In the genomic region with DNA sequence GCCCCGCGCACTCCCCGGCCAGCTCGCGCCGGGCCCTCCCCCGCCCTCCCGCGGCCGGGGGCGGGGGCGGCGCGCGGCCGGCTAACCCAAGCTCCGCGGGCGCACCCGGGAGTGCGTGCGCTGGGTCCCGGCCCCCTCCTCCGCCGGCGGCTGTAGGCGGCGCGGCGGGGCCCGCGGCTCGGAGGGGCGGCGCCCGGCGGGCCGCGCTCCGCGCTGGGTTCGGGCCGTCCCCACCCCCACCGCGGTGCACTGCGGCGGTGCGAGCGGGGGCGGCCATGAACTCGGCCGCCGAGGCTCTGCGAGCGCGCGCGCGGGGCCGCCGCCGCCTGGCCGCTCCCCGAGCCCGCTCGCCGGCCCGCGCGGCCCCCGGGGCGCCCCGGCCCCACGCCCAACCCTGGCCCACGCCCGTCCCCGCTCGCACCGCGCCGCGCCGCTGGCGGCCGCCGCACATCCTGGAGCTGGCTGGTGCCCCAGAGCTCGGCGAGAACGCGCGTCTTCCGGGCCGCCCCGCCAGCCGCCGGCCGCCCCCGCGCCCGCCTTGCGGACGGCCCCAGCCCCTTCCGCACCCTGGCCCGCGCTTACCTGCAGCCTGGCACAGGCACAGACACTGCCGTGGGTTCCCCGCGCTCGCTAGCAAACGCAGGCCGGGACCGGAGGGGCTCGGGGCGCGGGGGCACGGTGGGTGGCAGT, we compare ENCODE assay signal across 8 cellular contexts. TPM values are rescaled to one million over a fixed set of nuclear protein-coding genes. Genes with fewer than 3 reads are reported as not detected.
DNase-seq lines count a peak whose midpoint lies in the region; ATAC-seq and TF ChIP-seq lines count a peak whose summit lies in the region.

ZBTB14 (minus strand) TSS at position 496 of the 690 bp plus-strand sequence. CDS start 2,480 bp downstream, outside the sequence.

- H3K27me3 Mint-ChIP-seq in activated T-helper 17 cell treated with anti-CD3 and anti-CD28 coated beads, Interleukin-2, amount 50 U/mL, for 72 hours = no peaks in the 10 kb centered on the region
- H3K27me3 Mint-ChIP-seq in naive thymus-derived CD4-positive, alpha-beta T cell = peaks cover 0 to 12% (median 0%) of the 10 kb centered on the region in 5 donors

- H3K27ac ChIP-seq in OCI-LY3 (ENCODE audit: low read length) (peak within 1 kb of the TSS; percentile 89), fibroblast of lung (ENCODE audit: insufficient read depth, low read length) (peak within 1 kb of the TSS; percentile 81)
- peak within 1 kb of the TSS; percentile 87 for H3K27ac ChIP-seq in naive thymus-derived CD4-positive, alpha-beta T cell (ENCODE audit: low read depth, low read length)

- H3K4me3 Mint-ChIP-seq in activated T-helper 17 cell treated with anti-CD3 and anti-CD28 coated beads, Interleukin-2, amount 50 U/mL, for 72 hours = peak within 1 kb of the TSS; percentile 97
- peak within 1 kb of the TSS; percentile 92 to 98 (median 96) for H3K4me3 Mint-ChIP-seq in naive thymus-derived CD4-positive, alpha-beta T cell

- H2AFZ ChIP-seq in OCI-LY3 (ENCODE audit: low read depth, low read length) = peak within 1 kb of the TSS; percentile 80
- peak within 1 kb of the TSS; percentile 97 for H2AFZ ChIP-seq in fibroblast of lung (ENCODE audit: low read length)

- H3K4me3 ChIP-seq in AG09309 (ENCODE audit: control insufficient read depth, low read depth, low read length) (peak within 1 kb of the TSS; percentile 86), OCI-LY3 (ENCODE audit: low read length) (peak within 1 kb of the TSS; percentile 98), fibroblast of lung (replicated peaks in 1 of 4; ENCODE audit: control extremely low read depth in 1 of 4, insufficient read depth in 1 of 4, low read depth in 3 of 4, low read length in 4 of 4) (peak within 1 kb of the TSS; percentile 62 to 86 (median 84))
- H3K4me3 ChIP-seq in naive thymus-derived CD4-positive, alpha-beta T cell (ENCODE audit: low read length) = peak within 1 kb of the TSS; percentile 94

- no peaks in the 10 kb centered on the region for H3K9me3 Mint-ChIP-seq in activated T-helper 17 cell treated with anti-CD3 and anti-CD28 coated beads, Interleukin-2, amount 50 U/mL, for 72 hours
- H3K9me3 Mint-ChIP-seq in naive thymus-derived CD4-positive, alpha-beta T cell = no peaks in the 10 kb centered on the region

- DNase-seq in AG09309 (ENCODE audit: low read depth) (no peak), fibroblast of lung (ENCODE audit: low read depth in 2 of 2) (peak; percentile 58)
- DNase-seq in naive thymus-derived CD4-positive, alpha-beta T cell = peak; percentile 70 to 84 (median 81)
- peak; percentile 67 to 92 (median 76) for DNase-seq in stimulated activated naive CD4-positive, alpha-beta T cell (lab: John Stamatoyannopoulos, UW)

- H3K9ac ChIP-seq in OCI-LY3 (ENCODE audit: low read length) (peak within 1 kb of the TSS; percentile 94), fibroblast of lung (ENCODE audit: insufficient read depth, low read length) (peak within 1 kb of the TSS; percentile 81)

- H3K4me1 Mint-ChIP-seq in activated T-helper 17 cell treated with anti-CD3 and anti-CD28 coated beads, Interleukin-2, amount 50 U/mL, for 72 hours = peaks cover 28% of the 10 kb centered on the region
- H3K4me1 Mint-ChIP-seq in naive thymus-derived CD4-positive, alpha-beta T cell = peaks cover 8 to 53% (median 47%) of the 10 kb centered on the region in 7 donors

- no peaks in the 10 kb centered on the region for H3K9me3 ChIP-seq in OCI-LY3 (ENCODE audit: insufficient read depth, low read length)
- no peaks in the 10 kb centered on the region for H3K9me3 ChIP-seq in fibroblast of lung (ENCODE audit: control insufficient read depth, insufficient read depth, low read depth, low read length)
- H3K9me3 ChIP-seq in naive thymus-derived CD4-positive, alpha-beta T cell (ENCODE audit: control insufficient read depth in 2 of 3, low read length in 3 of 3) = no peaks in the 10 kb centered on the region

- CTCF ChIA-PET in naive thymus-derived CD4-positive, alpha-beta T cell (lab: Charles Lee) = interaction anchor here (1.0 to 4.2 kb wide), 7 partner anchors 11 to 192 kb away, joined by 3 to 23 read pairs (median 3); no protein-coding TSS in a partner anchor

- H4K20me1 ChIP-seq in OCI-LY3 (ENCODE audit: insufficient read depth, low read length) = no peaks in the 10 kb centered on the region
- no peaks in the 10 kb centered on the region for H4K20me1 ChIP-seq in fibroblast of lung (ENCODE audit: control insufficient read depth, extremely low read depth, insufficient read depth, low read length)

- ATAC-seq in GM18873 (IDR thresholded peaks at IDR 0.05; ENCODE audit: low FRiP score, unreplicated experiment) = peak; percentile 9
- ATAC-seq in HG03103 (IDR thresholded peaks at IDR 0.05; ENCODE audit: low read depth, unreplicated experiment) = peak; percentile 27
- ATAC-seq in activated T-helper 17 cell treated with anti-CD3 and anti-CD28 coated beads, Interleukin-2, amount 50 U/mL, for 72 hours (replicated peaks) = peak; percentile 54
- ATAC-seq in naive thymus-derived CD4-positive, alpha-beta T cell = peak; percentile 47

- H3K4me2 ChIP-seq in OCI-LY3 (ENCODE audit: low read length) (peak within 1 kb of the TSS; percentile 88), fibroblast of lung (ENCODE audit: extremely low read depth, insufficient read depth, low read length) (peak within 1 kb of the TSS; percentile 93)

- H3K4me1 ChIP-seq in OCI-LY3 (ENCODE audit: low read length) (peaks cover 7% of the 10 kb centered on the region), fibroblast of lung (ENCODE audit: control insufficient read depth, extremely low read depth, insufficient read depth, low read length) (peaks cover 3% of the 10 kb centered on the region)
- H3K4me1 ChIP-seq in naive thymus-derived CD4-positive, alpha-beta T cell (ENCODE audit: control insufficient read depth in 2 of 2, insufficient read depth in 2 of 2, low read length in 2 of 2) = peaks cover 24 to 37% of the 10 kb centered on the region in 2 donors

- H3K36me3 Mint-ChIP-seq in activated T-helper 17 cell treated with anti-CD3 and anti-CD28 coated beads, Interleukin-2, amount 50 U/mL, for 72 hours (ENCODE audit: low read depth) = peaks cover 41% of the 10 kb centered on the region
- H3K36me3 Mint-ChIP-seq in naive thymus-derived CD4-positive, alpha-beta T cell = peaks cover 9 to 21% (median 15%) of the 10 kb centered on the region in 5 donors

- TF ChIP-seq CTCF in AG09309 (IDR thresholded peaks at IDR 0.05; ENCODE audit: control insufficient read depth, insufficient read depth, low read depth, low read length, missing control alignments) (no peak), OCI-LY3 (IDR thresholded peaks at IDR 0.05; ENCODE audit: low read depth, low read length) (no peak), fibroblast of lung (conservative IDR thresholded peaks at IDR 0.05 in 1 of 2, IDR thresholded peaks at IDR 0.05 in 1 of 2; ENCODE audit: low read depth in 1 of 2, low read length in 2 of 2) (no peak)

- H3K27me3 ChIP-seq in OCI-LY3 (ENCODE audit: low read depth, low read length) (no peaks in the 10 kb centered on the region), fibroblast of lung (ENCODE audit: control insufficient read depth, insufficient read depth, low read length) (peaks cover 2% of the 10 kb centered on the region)
- H3K27me3 ChIP-seq in naive thymus-derived CD4-positive, alpha-beta T cell (ENCODE audit: control insufficient read depth in 2 of 2, insufficient read depth in 2 of 2, low read length in 2 of 2) = no peaks in the 10 kb centered on the region

- POLR2A ChIA-PET in naive thymus-derived CD4-positive, alpha-beta T cell (lab: Charles Lee) = interaction anchor here (0.7 to 7.3 kb wide), 27 partner anchors 10 to 1847 kb away, joined by 3 to 267 read pairs (median 6); no protein-coding TSS in a partner anchor

- peak within 1 kb of the TSS; percentile 97 for H3K27ac Mint-ChIP-seq in activated T-helper 17 cell treated with anti-CD3 and anti-CD28 coated beads, Interleukin-2, amount 50 U/mL, for 72 hours
- H3K27ac Mint-ChIP-seq in naive thymus-derived CD4-positive, alpha-beta T cell = peak within 1 kb of the TSS; percentile 95 to 99 (median 97)

- H3K36me3 ChIP-seq in OCI-LY3 (replicated peaks; ENCODE audit: low read depth, low read length) = peaks cover 18% of the 10 kb centered on the region
- H3K36me3 ChIP-seq in fibroblast of lung (ENCODE audit: control insufficient read depth, insufficient read depth, low read length) = peaks cover 7% of the 10 kb centered on the region
- peaks cover 3 to 14% (median 13%) of the 10 kb centered on the region in 3 experiments for H3K36me3 ChIP-seq in naive thymus-derived CD4-positive, alpha-beta T cell (ENCODE audit: control insufficient read depth in 2 of 3, insufficient read depth in 3 of 3, low read length in 3 of 3)

- H3K79me2 ChIP-seq in OCI-LY3 (ENCODE audit: low read length) (peaks cover 17% of the 10 kb centered on the region), fibroblast of lung (ENCODE audit: control insufficient read depth, insufficient read depth, low read length) (peaks cover 8% of the 10 kb centered on the region)

- intact Hi-C loops in naive thymus-derived CD4-positive, alpha-beta T cell (cut with micrococcal nuclease) = loop anchor here (5.0 to 10.0 kb wide), 6 partner anchors 99 to 1691 kb away; partner anchors contain the start of gene EPB41L3 (in 1 of the 2)

RNA-seq across cellular contexts. Expression of gene ZBTB14, which starts in this region (rescaled TPM):
- 10 to 100 TPM; 13.2 to 16.1 TPM for total RNA-seq in activated T-helper 17 cell treated with anti-CD3 and anti-CD28 coated beads, Interleukin-2, amount 50 U/mL, for 72 hours
- total RNA-seq in fibroblast of lung = 9.2 and 9.7 TPM in 2 replicates
- polyA plus RNA-seq in fibroblast of lung = 11.2 and 15.1 TPM in 2 replicates
- polyA plus RNA-seq in fibroblast of lung (2012) = 5.4 and 5.6 TPM in 2 replicates
- 3.6 and 7.1 TPM in 2 replicates for polyA minus RNA-seq in fibroblast of lung (ENCODE audit: low replicate concordance)
- total RNA-seq in naive thymus-derived CD4-positive, alpha-beta T cell = 10 to 100 TPM; 22.9 to 49.5 (median 28.6) TPM
- 10 to 100 TPM; 16.0 to 19.8 TPM for polyA plus RNA-seq in naive thymus-derived CD4-positive, alpha-beta T cell
